19 cellular contexts compared by ENCODE assay signal in the genomic region with DNA sequence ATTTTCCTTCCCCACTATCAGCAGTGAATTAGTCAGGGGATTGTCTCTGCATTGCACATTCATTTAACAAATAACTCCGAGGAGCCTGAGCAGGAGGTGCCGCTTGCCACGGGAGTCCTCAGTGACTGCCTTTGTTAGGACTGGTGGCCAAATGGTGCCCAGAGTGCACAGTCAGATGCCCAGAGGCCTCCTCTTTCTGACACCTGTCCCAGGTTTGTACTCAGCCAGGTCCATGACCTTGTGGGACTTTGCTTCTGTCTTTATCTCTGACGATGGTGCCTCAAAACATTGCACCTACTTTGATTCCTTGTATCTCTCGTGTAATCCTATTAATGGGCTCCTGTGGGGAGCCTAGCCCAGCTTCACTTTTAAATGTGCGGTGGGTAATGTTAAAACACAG. TPM values are rescaled to one million over a fixed set of nuclear protein-coding genes. Genes with fewer than 3 reads are reported as not detected.
A peak's percentile ranks its signal among the peaks of the same experiment; 100 is the strongest.
DNase-seq lines count a peak whose midpoint lies in the region; ATAC-seq, FAIRE-seq and TF ChIP-seq lines count a peak whose summit lies in the region.
"Had no signal": no experiment of that assay in that cellular context is flagged by ENCODE, and none has a peak within 500 bp of the region (broad histone marks: within the 10 kb centered on the region; RNA-seq: fewer than 3 reads in every experiment).

No MANE protein-coding gene starts in this region.

- FAIRE-seq in urothelium cell line (lab: Jason Lieb, UNC) = no peak

- H3K27me3 Mint-ChIP-seq in activated CD4-positive, alpha-beta T cell treated with anti-CD3 and anti-CD28 coated beads, Interleukin-2, amount 10 ng/mL, durations not matched to agents 7 days and 5 days = no peaks in the 10 kb centered on the region
- no peaks in the 10 kb centered on the region for H3K27me3 Mint-ChIP-seq in neural crest cell (ENCODE audit: low read depth)

- ATAC-seq in activated naive CD4-positive, alpha-beta T cell treated with anti-CD3 and anti-CD28 coated beads, Interleukin-2, amount 50 U/mL, for 72 hours = no peak
- ATAC-seq: CD8-positive, alpha-beta T cell had no signal

- H3K27me3 ChIP-seq in esophagus squamous epithelium = no peaks in the 10 kb centered on the region
- H3K27me3 ChIP-seq: BE2C, SJCRH30 had no signal

- H3K4me1 ChIP-seq in esophagus squamous epithelium = peaks cover 8 to 63% (median 17%) of the 10 kb centered on the region in 3 donors
- H3K4me1 ChIP-seq: BE2C, SJCRH30 had no signal

- POLR2A ChIA-PET in activated CD4-positive, alpha-beta T cell treated with anti-CD3 and anti-CD28 coated beads, Interleukin-2, amount 10 ng/mL, durations not matched to agents 7 days and 5 days (lab: Charles Lee) = no interaction called here

- peaks cover 0 to 7% (median 0%) of the 10 kb centered on the region in 3 donors for H3K36me3 ChIP-seq in esophagus squamous epithelium
- H3K36me3 ChIP-seq: SJCRH30 had no signal

- 56 to 67% methylated on average over 6 of the region's 6 CpGs for WGBS in esophagus squamous epithelium, 2 donors

- intact Hi-C loops in esophagus squamous epithelium (cut with DNase I) = loop anchor here (5.0 kb wide), 1 partner anchor 75 kb away; a partner anchor contains a TSS

- DNase-seq in activated CD4-positive, alpha-beta T cell treated with anti-CD3 and anti-CD28 coated beads, Interleukin-2, amount 10 ng/mL, durations not matched to agents 7 days and 5 days = no peak
- no peak for DNase-seq in activated CD4-positive, alpha-beta T cell treated with anti-CD3 and anti-CD28 coated beads for 48 hours
- DNase-seq in esophagus squamous epithelium (lab: John Stamatoyannopoulos, UW) (no peak), neural crest cell (ENCODE audit: low read depth, low spot score) (no peak), GOT3 (lab: John Stamatoyannopoulos, UW) (no peak), urothelium cell line (ENCODE audit: low spot score) (no peak)
- no peak for DNase-seq in activated naive CD4-positive, alpha-beta T cell treated with anti-CD3 and anti-CD28 coated beads, Interleukin-2, amount 50 U/mL, for 72 hours (ENCODE audit: low spot score in 2 of 2)
- DNase-seq in activated naive CD4-positive, alpha-beta T cell treated with Interleukin-2 at 50 U/mL for 16 hours = no peak
- DNase-seq: 8988T; BE2C; CD8-positive, alpha-beta T cell; DMS79; GM23248; KG1; NCI-H1436; NCI-H2029 treated with DMSO at 0.1 percent for 48 hours; NCI-H2171 treated with DMSO at 0.1 percent for 48 hours; NCI-H446 treated with DMSO at 0.1 percent for 48 hours; SJCRH30 had no signal

- CTCF ChIA-PET in activated CD4-positive, alpha-beta T cell treated with anti-CD3 and anti-CD28 coated beads, Interleukin-2, amount 10 ng/mL, durations not matched to agents 7 days and 5 days (lab: Charles Lee) = no interaction called here

- no peaks in the 10 kb centered on the region for H3K9me3 Mint-ChIP-seq in activated CD4-positive, alpha-beta T cell treated with anti-CD3 and anti-CD28 coated beads, Interleukin-2, amount 10 ng/mL, durations not matched to agents 7 days and 5 days
- H3K9me3 Mint-ChIP-seq in neural crest cell = no peaks in the 10 kb centered on the region
- no peaks in the 10 kb centered on the region for H3K9me3 Mint-ChIP-seq in activated naive CD4-positive, alpha-beta T cell treated with anti-CD3 and anti-CD28 coated beads, Interleukin-2, amount 50 U/mL, for 72 hours
- H3K9me3 Mint-ChIP-seq: CD8-positive, alpha-beta T cell had no signal

- TF ChIP-seq CTCF in esophagus squamous epithelium (IDR thresholded peaks at IDR 0.05) (no peak), neural crest cell (conservative IDR thresholded peaks at IDR 0.05) (no peak)

- H3K27ac ChIP-seq in esophagus squamous epithelium = peak overlapping the region; percentile 88 to 96 (median 91)
- H3K27ac ChIP-seq: GM23248, SJCRH30 had no signal

- peak overlapping the region; percentile 9 for H3K27ac Mint-ChIP-seq in activated CD4-positive, alpha-beta T cell treated with anti-CD3 and anti-CD28 coated beads, Interleukin-2, amount 10 ng/mL, durations not matched to agents 7 days and 5 days
- H3K27ac Mint-ChIP-seq in neural crest cell (ENCODE audit: unreplicated experiment) = no peak overlapping the region
- H3K27ac Mint-ChIP-seq in activated naive CD4-positive, alpha-beta T cell treated with anti-CD3 and anti-CD28 coated beads, Interleukin-2, amount 50 U/mL, for 72 hours = no peak overlapping the region
- H3K27ac Mint-ChIP-seq: CD8-positive, alpha-beta T cell had no signal

- no peaks in the 10 kb centered on the region for H3K9me3 ChIP-seq in esophagus squamous epithelium
- H3K9me3 ChIP-seq: BE2C, SJCRH30 had no signal

- H3K4me3 Mint-ChIP-seq in activated CD4-positive, alpha-beta T cell treated with anti-CD3 and anti-CD28 coated beads, Interleukin-2, amount 10 ng/mL, durations not matched to agents 7 days and 5 days = no peak overlapping the region
- H3K4me3 Mint-ChIP-seq in neural crest cell = peak overlapping the region; percentile 77
- H3K4me3 Mint-ChIP-seq: CD8-positive, alpha-beta T cell had no signal

- no peak overlapping the region for H3K4me3 ChIP-seq in esophagus squamous epithelium
- H3K4me3 ChIP-seq: GM23248, SJCRH30 had no signal

- peaks cover 23% of the 10 kb centered on the region for H3K4me1 Mint-ChIP-seq in activated CD4-positive, alpha-beta T cell treated with anti-CD3 and anti-CD28 coated beads, Interleukin-2, amount 10 ng/mL, durations not matched to agents 7 days and 5 days
- H3K4me1 Mint-ChIP-seq in neural crest cell = peaks cover 19% of the 10 kb centered on the region

- TF ChIP-seq POLR2A in esophagus squamous epithelium (IDR thresholded peaks at IDR 0.05) = no peak

- H3K36me3 Mint-ChIP-seq in activated CD4-positive, alpha-beta T cell treated with anti-CD3 and anti-CD28 coated beads, Interleukin-2, amount 10 ng/mL, durations not matched to agents 7 days and 5 days (ENCODE audit: low read depth) = no peaks in the 10 kb centered on the region
- H3K36me3 Mint-ChIP-seq in neural crest cell (ENCODE audit: low read depth) = no peaks in the 10 kb centered on the region
- H3K36me3 Mint-ChIP-seq in activated naive CD4-positive, alpha-beta T cell treated with anti-CD3 and anti-CD28 coated beads, Interleukin-2, amount 50 U/mL, for 72 hours = peaks cover under 1 to 3% of the 10 kb centered on the region in 2 donors

RNA-seq across cellular contexts. Expression of a gene that starts 4.3 kb away (rescaled TPM):
- 10 to 100 TPM; 10.1 to 10.4 TPM for total RNA-seq in activated CD4-positive, alpha-beta T cell treated with anti-CD3 and anti-CD28 coated beads, Interleukin-2, amount 10 ng/mL, durations not matched to agents 7 days and 5 days
- total RNA-seq in esophagus squamous epithelium = 100 to 1,000 TPM in 1 of 4 donors, 10 to 100 TPM in 3; 34.1 to 126 (median 80.1) TPM
- total RNA-seq in neural crest cell = 29.7 and 31.3 TPM in 2 replicates
- 1 to 10 TPM; 7.3 to 8.4 TPM for total RNA-seq in activated naive CD4-positive, alpha-beta T cell treated with anti-CD3 and anti-CD28 coated beads, Interleukin-2, amount 50 U/mL, for 72 hours

RNA-seq across cellular contexts. Expression of a gene that starts 4.7 kb away (rescaled TPM):
- 10 to 100 TPM; 67.1 to 74.5 TPM for total RNA-seq in activated CD4-positive, alpha-beta T cell treated with anti-CD3 and anti-CD28 coated beads, Interleukin-2, amount 10 ng/mL, durations not matched to agents 7 days and 5 days
- 10 to 100 TPM; 37.7 to 65.8 (median 49.0) TPM for total RNA-seq in esophagus squamous epithelium
- total RNA-seq in neural crest cell = 75.0 and 76.9 TPM in 2 replicates
- 10 to 100 TPM; 50.6 to 94.0 TPM for total RNA-seq in activated naive CD4-positive, alpha-beta T cell treated with anti-CD3 and anti-CD28 coated beads, Interleukin-2, amount 50 U/mL, for 72 hours
